Comparison of ENCODE assay signal across 24 cellular contexts in genomic region chr18:28382215-28382879, GRCh38.
DNase-seq lines count a peak whose midpoint lies in the region; ATAC-seq and TF ChIP-seq lines count a peak whose summit lies in the region.
"Had no signal": no experiment of that assay in that cellular context is flagged by ENCODE, and none has a peak within 500 bp of the region (broad histone marks: within the 10 kb centered on the region; RNA-seq: fewer than 3 reads in every experiment).

No MANE protein-coding gene starts in this region.

- peaks cover 24% of the 10 kb centered on the region for H3K9me3 Mint-ChIP-seq in activated T-helper 17 cell treated with anti-CD3 and anti-CD28 coated beads, Interleukin-2, amount 50 U/mL, for 72 hours
- H3K9me3 Mint-ChIP-seq in naive thymus-derived CD8-positive, alpha-beta T cell: peaks cover 3 to 36% (median 15%) of the 10 kb centered on the region in 9 donors

- H3K36me3 Mint-ChIP-seq in activated T-helper 17 cell treated with anti-CD3 and anti-CD28 coated beads, Interleukin-2, amount 50 U/mL, for 72 hours (ENCODE audit: low read depth): no peaks in the 10 kb centered on the region
- H3K36me3 Mint-ChIP-seq in naive thymus-derived CD8-positive, alpha-beta T cell: peaks cover 0 to 8% (median 0%) of the 10 kb centered on the region in 3 donors
- H3K36me3 Mint-ChIP-seq: CD8-positive, alpha-beta T cell had no signal

- H3K4me1 Mint-ChIP-seq in activated T-helper 17 cell treated with anti-CD3 and anti-CD28 coated beads, Interleukin-2, amount 50 U/mL, for 72 hours: no peaks in the 10 kb centered on the region
- H3K4me1 Mint-ChIP-seq in naive thymus-derived CD8-positive, alpha-beta T cell: no peaks in the 10 kb centered on the region

- H3K4me3 Mint-ChIP-seq in activated T-helper 17 cell treated with anti-CD3 and anti-CD28 coated beads, Interleukin-2, amount 50 U/mL, for 72 hours: no peak overlapping the region
- H3K4me3 Mint-ChIP-seq in naive thymus-derived CD8-positive, alpha-beta T cell: no peak overlapping the region
- H3K4me3 Mint-ChIP-seq: CD8-positive, alpha-beta T cell had no signal

- peak; percentile 42 for ATAC-seq in HG02678 (IDR thresholded peaks at IDR 0.05; ENCODE audit: unreplicated experiment)
- ATAC-seq in activated T-helper 17 cell treated with anti-CD3 and anti-CD28 coated beads, Interleukin-2, amount 50 U/mL, for 72 hours (replicated peaks): peak; percentile 16
- no peak for ATAC-seq in naive thymus-derived CD8-positive, alpha-beta T cell
- no peak for ATAC-seq in HG03571 (IDR thresholded peaks at IDR 0.05; ENCODE audit: unreplicated experiment)
- ATAC-seq: CD8-positive, alpha-beta T cell had no signal

- H3K36me3 ChIP-seq in ACC112 (ENCODE audit: insufficient read depth, low read length): no peaks in the 10 kb centered on the region
- H3K36me3 ChIP-seq: Peyer's patch had no signal

- peak overlapping the region; percentile 55 for H3K4me3 ChIP-seq in ACC112 (ENCODE audit: low read depth, low read length)
- no peak overlapping the region for H3K4me3 ChIP-seq in GM12865 (ENCODE audit: low read depth, low read length)
- H3K4me3 ChIP-seq: Peyer's patch, SK-N-MC had no signal

- no peaks in the 10 kb centered on the region for H3K4me1 ChIP-seq in ACC112 (ENCODE audit: control insufficient read depth, insufficient read depth, low read length, unreplicated experiment)
- H3K4me1 ChIP-seq: Peyer's patch had no signal

- H3K27me3 Mint-ChIP-seq in activated T-helper 17 cell treated with anti-CD3 and anti-CD28 coated beads, Interleukin-2, amount 50 U/mL, for 72 hours: no peaks in the 10 kb centered on the region
- H3K27me3 Mint-ChIP-seq in naive thymus-derived CD8-positive, alpha-beta T cell: no peaks in the 10 kb centered on the region

- no peaks in the 10 kb centered on the region for H3K79me2 ChIP-seq in ACC112 (ENCODE audit: control insufficient read depth, insufficient read depth, low read length, unreplicated experiment)

- H3K27ac Mint-ChIP-seq in activated T-helper 17 cell treated with anti-CD3 and anti-CD28 coated beads, Interleukin-2, amount 50 U/mL, for 72 hours: no peak overlapping the region
- H3K27ac Mint-ChIP-seq in naive thymus-derived CD8-positive, alpha-beta T cell: no peak overlapping the region
- H3K27ac Mint-ChIP-seq: CD8-positive, alpha-beta T cell had no signal

- H3K27me3 ChIP-seq in ACC112 (ENCODE audit: insufficient read depth, low read length): no peaks in the 10 kb centered on the region
- H3K27me3 ChIP-seq: Peyer's patch had no signal

- no peak overlapping the region for H3K27ac ChIP-seq in ACC112 (ENCODE audit: low read depth, low read length)
- H3K27ac ChIP-seq: Peyer's patch, SK-N-MC had no signal

- H2AFZ ChIP-seq in ACC112 (ENCODE audit: low read length, unreplicated experiment): peak overlapping the region; percentile 82

- no peak for TF ChIP-seq CTCF in GM12865 (IDR thresholded peaks at IDR 0.05; ENCODE audit: insufficient read depth, low read depth, low read length, missing control alignments)

- POLR2A ChIA-PET in naive thymus-derived CD8-positive, alpha-beta T cell (lab: Charles Lee): no interaction called here

- DNase-seq in GM12865 (ENCODE audit: low read depth) (peak; percentile 15), NCI-H187 treated with DMSO at 0.1 percent for 48 hours (lab: John Stamatoyannopoulos, UW) (no peak), NOMO-1 (lab: John Stamatoyannopoulos, UW; ENCODE audit: unreplicated experiment in 2 of 2) (no peak)
- no peak for DNase-seq in naive thymus-derived CD8-positive, alpha-beta T cell
- DNase-seq: AML-193; C1 segment of cervical spinal cord; Calu3; CD8-positive, alpha-beta T cell; DMS153; HCEC 1CT; NCI-H1048; NCI-H1417; NCI-H1694; NCI-H2081; NCI-H2227 treated with DMSO at 0.1 percent for 48 hours; NCI-H526 treated with DMSO at 0.1 percent for 48 hours; OCI-M1; Peyer's patch; SIG-M5 had no signal

Comparison
In these comparisons a context has a peak if more than half of its experiments do, and no peak if none do; other contexts are left out.
1. ATAC-seq: peak in HG02678 (single experiment) and activated T-helper 17 cell treated with anti-CD3 and anti-CD28 coated beads, Interleukin-2, amount 50 U/mL, for 72 hours (single experiment); none in naive thymus-derived CD8-positive, alpha-beta T cell (0 of 2) and HG03571 (single experiment).